In genomic region chr15:38174691-38175090, GRCh38 we compare ENCODE assay signal across 31 cellular contexts.
"Had no signal": no experiment of that assay in that cellular context is flagged by ENCODE, and none has a peak within 500 bp of the region (broad histone marks: within the 10 kb centered on the region; RNA-seq: fewer than 3 reads in every experiment).

No MANE protein-coding gene starts in this region.

- H3K27me3 ChIP-seq: cardiac muscle cell, heart right ventricle, right lobe of liver, upper lobe of right lung had no signal

- H3K36me3 ChIP-seq: cardiac muscle cell, heart right ventricle, lower lobe of right lung, right lobe of liver, tibial artery, upper lobe of right lung had no signal

- H3K27ac ChIP-seq: cardiac muscle cell, coronary artery, heart right ventricle, lower lobe of right lung, parathyroid adenoma, right lobe of liver, tibial artery, upper lobe of right lung, VCaP had no signal

- ATAC-seq: effector memory CD8-positive, alpha-beta T cell; esophagus mucosa; heart right ventricle; left lobe of liver; lower lobe of right lung; right lobe of liver; stimulated activated effector memory CD8-positive, alpha-beta T cell treated with anti-CD3 and anti-CD28 coated beads, Interleukin-12 subunit alpha, Interleukin-12 subunit beta, amount 100 ng/mL, for 72 hours; upper lobe of right lung had no signal

- H3K27ac Mint-ChIP-seq: activated naive CD8-positive, alpha-beta T cell; brain; effector memory CD8-positive, alpha-beta T cell; nephron; stimulated activated effector memory CD8-positive, alpha-beta T cell treated with anti-CD3 and anti-CD28 coated beads, Interleukin-12 subunit alpha, Interleukin-12 subunit beta, amount 100 ng/mL, for 72 hours; stimulated activated naive CD8-positive, alpha-beta T cell treated with anti-CD3 and anti-CD28 coated beads, Interleukin-15, Interleukin-2, amounts not matched to agents 100 ng/mL and 50 ng/mL, for 24 hours; T-helper 1 cell treated with Interleukin-12 subunit alpha and Interleukin-12 subunit beta and Interleukin-4 antibody, amounts not matched to agents 30 μg/mL and 1 μg/mL, for 36 hours had no signal

- H3K36me3 Mint-ChIP-seq: activated naive CD8-positive, alpha-beta T cell; brain; stimulated activated effector memory CD8-positive, alpha-beta T cell treated with anti-CD3 and anti-CD28 coated beads, Interleukin-12 subunit alpha, Interleukin-12 subunit beta, amount 100 ng/mL, for 72 hours had no signal

- H2AFZ ChIP-seq: parathyroid adenoma had no signal

- H3K27me3 Mint-ChIP-seq: brain had no signal

- H3K9me3 Mint-ChIP-seq: brain; effector memory CD8-positive, alpha-beta T cell; nephron; stimulated activated effector memory CD8-positive, alpha-beta T cell treated with anti-CD3 and anti-CD28 coated beads, Interleukin-12 subunit alpha, Interleukin-12 subunit beta, amount 100 ng/mL, for 72 hours; stimulated activated naive CD8-positive, alpha-beta T cell treated with anti-CD3 and anti-CD28 coated beads, Interleukin-15, Interleukin-2, amounts not matched to agents 100 ng/mL and 50 ng/mL, for 24 hours; T-helper 1 cell treated with Interleukin-12 subunit alpha and Interleukin-12 subunit beta and Interleukin-4 antibody, amounts not matched to agents 30 μg/mL and 1 μg/mL, for 36 hours had no signal

- H3K4me3 Mint-ChIP-seq: activated naive CD8-positive, alpha-beta T cell; effector memory CD8-positive, alpha-beta T cell; nephron; stimulated activated effector memory CD8-positive, alpha-beta T cell treated with anti-CD3 and anti-CD28 coated beads, Interleukin-12 subunit alpha, Interleukin-12 subunit beta, amount 100 ng/mL, for 72 hours; stimulated activated naive CD8-positive, alpha-beta T cell treated with anti-CD3 and anti-CD28 coated beads, Interleukin-15, Interleukin-2, amounts not matched to agents 100 ng/mL and 50 ng/mL, for 24 hours; T-helper 1 cell treated with Interleukin-12 subunit alpha and Interleukin-12 subunit beta and Interleukin-4 antibody, amounts not matched to agents 30 μg/mL and 1 μg/mL, for 36 hours had no signal

- H3K79me2 ChIP-seq: parathyroid adenoma had no signal

- H3K4me1 ChIP-seq: lower lobe of right lung, parathyroid adenoma, right lobe of liver, tibial artery, upper lobe of right lung had no signal

- H3K4me1 Mint-ChIP-seq: brain; nephron; stimulated activated effector memory CD8-positive, alpha-beta T cell treated with anti-CD3 and anti-CD28 coated beads, Interleukin-12 subunit alpha, Interleukin-12 subunit beta, amount 100 ng/mL, for 72 hours had no signal

- H3K9ac ChIP-seq: parathyroid adenoma had no signal

- DNase-seq: activated CD4-positive, alpha-beta T cell treated with anti-CD3 and anti-CD28 coated beads for 4 hours; activated CD4-positive, alpha-beta T cell treated with anti-CD3 and anti-CD28 coated beads, Interleukin-2, amount 50 U/mL, for 48 hours; activated CD8-positive, alpha-beta memory T cell treated with anti-CD3 and anti-CD28 coated beads for 24 hours; activated effector memory CD4-positive, alpha-beta T cell treated with Interleukin-2 at 50 U/mL for 16 hours; activated naive CD4-positive, alpha-beta T cell treated with Interleukin-2 at 50 U/mL for 16 hours; aorta; cerebellar nuclear complex; effector memory CD8-positive, alpha-beta T cell; foreskin fibroblast; heart right ventricle; kidney glomerular epithelial cell; lower lobe of right lung; occipital lobe; right lobe of liver; stimulated activated CD4-positive, alpha-beta T cell treated with anti-CD3 and anti-CD28 coated beads, Interleukin-4, amount 100 ng/mL, for 1 hour; SW 1271; T-helper 9 cell; tibial artery; upper lobe of right lung had no signal

- H3K4me3 ChIP-seq: cardiac muscle cell, coronary artery, heart right ventricle, lower lobe of right lung, right lobe of liver, tibial artery, upper lobe of right lung had no signal

- H3K9me3 ChIP-seq: heart right ventricle, lower lobe of right lung, right lobe of liver, tibial artery, upper lobe of right lung had no signal
